In the genomic region with DNA sequence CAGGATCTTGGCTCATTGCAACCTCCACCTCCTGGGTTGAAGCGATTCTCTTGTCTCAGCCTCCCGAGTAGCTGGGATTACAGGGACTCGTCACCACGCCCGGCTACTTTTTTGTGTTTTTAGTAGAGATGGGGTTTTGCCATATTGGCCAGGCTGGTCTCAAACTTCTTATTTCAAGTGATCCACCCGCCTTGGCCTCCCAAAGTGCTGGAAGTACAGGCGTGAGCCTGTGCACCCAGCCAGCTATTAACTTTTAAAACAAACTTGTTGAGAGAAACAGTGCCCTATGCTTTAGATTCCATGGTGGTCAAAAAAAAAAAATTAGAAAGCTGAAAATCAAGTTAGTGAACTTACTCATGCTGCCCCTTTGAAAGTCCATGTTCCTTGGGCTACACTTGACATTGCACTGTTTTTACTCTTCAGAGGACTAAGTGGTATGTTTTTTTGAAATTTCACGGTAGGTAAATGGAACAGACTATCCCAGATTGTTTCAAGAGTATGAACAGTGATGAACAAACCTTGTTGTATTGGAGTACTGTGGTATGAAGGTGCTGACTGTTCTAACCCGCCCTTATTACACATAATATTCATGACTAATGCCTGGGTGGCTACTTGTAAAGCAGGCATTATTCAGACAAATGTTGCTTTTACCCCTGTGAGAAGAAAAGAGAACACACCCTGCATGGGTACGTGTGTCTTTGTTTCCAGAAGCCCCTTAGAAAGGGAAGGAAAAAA, we compare ENCODE assay signal across 13 cellular contexts.
A peak's percentile ranks its signal among the peaks of the same experiment; 100 is the strongest.
DNase-seq lines count a peak whose midpoint lies in the region; ATAC-seq and TF ChIP-seq lines count a peak whose summit lies in the region.
"Had no signal": no experiment of that assay in that cellular context is flagged by ENCODE, and none has a peak within 500 bp of the region (broad histone marks: within the 10 kb centered on the region; RNA-seq: fewer than 3 reads in every experiment).

No MANE protein-coding gene starts in this region.

- no peak overlapping the region for H3K27ac ChIP-seq in fibroblast of lung (ENCODE audit: insufficient read depth, low read length)
- H3K27ac ChIP-seq: KMS-11 had no signal

- H3K27ac Mint-ChIP-seq in Caco-2 (ENCODE audit: unreplicated experiment) (peak overlapping the region; percentile 81), progenitor cell of endocrine pancreas (peak overlapping the region; percentile 17)
- H3K27ac Mint-ChIP-seq in activated CD4-positive, alpha-beta T cell treated with anti-CD3 and anti-CD28 coated beads, Interleukin-2, amount 10 ng/mL, durations not matched to agents 24 days and 14 days = no peak overlapping the region
- no peak overlapping the region for H3K27ac Mint-ChIP-seq in activated T-helper 1 cell treated with anti-CD3 and anti-CD28 coated beads, Interleukin-12 subunit alpha, Interleukin-12 subunit beta, Interleukin-2, Interleukin-4 antibody, amounts not matched to agents 30 ng/mL and 10 ng/mL and 1 ng/mL, durations not matched to agents 14 hours and 24 hours and 36 hours

- no peaks in the 10 kb centered on the region for H3K9me3 ChIP-seq in Caco-2
- H3K9me3 ChIP-seq in fibroblast of lung (ENCODE audit: control insufficient read depth, insufficient read depth, low read depth, low read length) = no peaks in the 10 kb centered on the region

- H3K36me3 ChIP-seq in Caco-2 (ENCODE audit: control insufficient read depth, insufficient read depth, low read length) (no peaks in the 10 kb centered on the region), fibroblast of lung (ENCODE audit: control insufficient read depth, insufficient read depth, low read length) (no peaks in the 10 kb centered on the region)

- H3K36me3 Mint-ChIP-seq in Caco-2 (ENCODE audit: insufficient read depth, unreplicated experiment) = peaks cover 12% of the 10 kb centered on the region
- peaks cover 7% of the 10 kb centered on the region for H3K36me3 Mint-ChIP-seq in progenitor cell of endocrine pancreas (ENCODE audit: insufficient read depth)
- H3K36me3 Mint-ChIP-seq in activated CD4-positive, alpha-beta T cell treated with anti-CD3 and anti-CD28 coated beads, Interleukin-2, amount 10 ng/mL, durations not matched to agents 24 days and 14 days (ENCODE audit: low read depth) = peaks cover 34% of the 10 kb centered on the region
- H3K36me3 Mint-ChIP-seq in activated T-helper 1 cell treated with anti-CD3 and anti-CD28 coated beads, Interleukin-12 subunit alpha, Interleukin-12 subunit beta, Interleukin-2, Interleukin-4 antibody, amounts not matched to agents 30 ng/mL and 10 ng/mL and 1 ng/mL, durations not matched to agents 14 hours and 24 hours and 36 hours (ENCODE audit: low read depth) = peaks cover 32% of the 10 kb centered on the region

- H3K4me3 Mint-ChIP-seq in Caco-2 (ENCODE audit: unreplicated experiment) (peak overlapping the region; percentile 43), progenitor cell of endocrine pancreas (ENCODE audit: low read depth) (no peak overlapping the region)
- H3K4me3 Mint-ChIP-seq in activated CD4-positive, alpha-beta T cell treated with anti-CD3 and anti-CD28 coated beads, Interleukin-2, amount 10 ng/mL, durations not matched to agents 24 days and 14 days = no peak overlapping the region
- H3K4me3 Mint-ChIP-seq in activated T-helper 1 cell treated with anti-CD3 and anti-CD28 coated beads, Interleukin-12 subunit alpha, Interleukin-12 subunit beta, Interleukin-2, Interleukin-4 antibody, amounts not matched to agents 30 ng/mL and 10 ng/mL and 1 ng/mL, durations not matched to agents 14 hours and 24 hours and 36 hours = no peak overlapping the region

- no peak for ATAC-seq in HG03457 (IDR thresholded peaks at IDR 0.05; ENCODE audit: unreplicated experiment)

- CTCF ChIA-PET in Caco-2 (lab: Charles Lee) = no interaction called here

- H3K4me1 Mint-ChIP-seq in Caco-2 (ENCODE audit: low read depth, unreplicated experiment) (peaks cover 21% of the 10 kb centered on the region), progenitor cell of endocrine pancreas (ENCODE audit: low read depth) (peaks cover 18% of the 10 kb centered on the region)
- H3K4me1 Mint-ChIP-seq in activated CD4-positive, alpha-beta T cell treated with anti-CD3 and anti-CD28 coated beads, Interleukin-2, amount 10 ng/mL, durations not matched to agents 24 days and 14 days = peaks cover 38% of the 10 kb centered on the region
- peaks cover 41% of the 10 kb centered on the region for H3K4me1 Mint-ChIP-seq in activated T-helper 1 cell treated with anti-CD3 and anti-CD28 coated beads, Interleukin-12 subunit alpha, Interleukin-12 subunit beta, Interleukin-2, Interleukin-4 antibody, amounts not matched to agents 30 ng/mL and 10 ng/mL and 1 ng/mL, durations not matched to agents 14 hours and 24 hours and 36 hours (ENCODE audit: low read depth)

- H3K27me3 Mint-ChIP-seq in Caco-2 (ENCODE audit: insufficient read depth, unreplicated experiment) (no peaks in the 10 kb centered on the region), progenitor cell of endocrine pancreas (no peaks in the 10 kb centered on the region)
- no peaks in the 10 kb centered on the region for H3K27me3 Mint-ChIP-seq in activated CD4-positive, alpha-beta T cell treated with anti-CD3 and anti-CD28 coated beads, Interleukin-2, amount 10 ng/mL, durations not matched to agents 24 days and 14 days
- no peaks in the 10 kb centered on the region for H3K27me3 Mint-ChIP-seq in activated T-helper 1 cell treated with anti-CD3 and anti-CD28 coated beads, Interleukin-12 subunit alpha, Interleukin-12 subunit beta, Interleukin-2, Interleukin-4 antibody, amounts not matched to agents 30 ng/mL and 10 ng/mL and 1 ng/mL, durations not matched to agents 14 hours and 24 hours and 36 hours (ENCODE audit: insufficient read depth)

- peaks cover 47% of the 10 kb centered on the region for H3K4me1 ChIP-seq in Caco-2
- H3K4me1 ChIP-seq in fibroblast of lung (ENCODE audit: control insufficient read depth, extremely low read depth, insufficient read depth, low read length) = peaks cover 4% of the 10 kb centered on the region

- no TSS peak for BruUV-seq in Caco-2 (replicated peaks; lab: Mats Ljungman, UMichigan)

- intact Hi-C loops in Caco-2 (cut with micrococcal nuclease; ENCODE audit: unreplicated experiment) = no loop called here
- intact Hi-C loops in activated CD4-positive, alpha-beta T cell treated with anti-CD3 and anti-CD28 coated beads, Interleukin-2, amount 10 ng/mL, durations not matched to agents 24 days and 14 days (cut with micrococcal nuclease) = loop anchor here (10.0 kb wide), 1 partner anchor 273 kb away; no protein-coding TSS in a partner anchor
- intact Hi-C loops in activated T-helper 1 cell treated with anti-CD3 and anti-CD28 coated beads, Interleukin-12 subunit alpha, Interleukin-12 subunit beta, Interleukin-2, Interleukin-4 antibody, amounts not matched to agents 30 ng/mL and 10 ng/mL and 1 ng/mL, durations not matched to agents 14 hours and 24 hours and 36 hours (cut with micrococcal nuclease) = loop anchor here (10.0 kb wide), 1 partner anchor 293 kb away; no protein-coding TSS in a partner anchor

- H3K27me3 ChIP-seq in Caco-2 (replicated peaks; ENCODE audit: control insufficient read depth, insufficient read depth, low read length) (no peaks in the 10 kb centered on the region), fibroblast of lung (ENCODE audit: control insufficient read depth, insufficient read depth, low read length) (no peaks in the 10 kb centered on the region)

- POLR2A ChIA-PET in Caco-2 (lab: Charles Lee) = no interaction called here

- no peak overlapping the region for H3K4me2 ChIP-seq in fibroblast of lung (ENCODE audit: extremely low read depth, insufficient read depth, low read length)
- H3K4me2 ChIP-seq: KMS-11 had no signal

- TF ChIP-seq CTCF in Caco-2 (IDR thresholded peaks at IDR 0.05; ENCODE audit: insufficient read depth in 1 of 2, low read depth in 1 of 2, low read length in 1 of 2, severe bottlenecking in 1 of 2, unreplicated experiment in 1 of 2) = no peak
- no peak for TF ChIP-seq CTCF in fibroblast of lung (conservative IDR thresholded peaks at IDR 0.05 in 1 of 2, IDR thresholded peaks at IDR 0.05 in 1 of 2; ENCODE audit: low read depth in 1 of 2, low read length in 2 of 2)
- TF ChIP-seq CTCF in progenitor cell of endocrine pancreas (IDR thresholded peaks at IDR 0.05; ENCODE audit: unreplicated experiment) = no peak

- H2AFZ ChIP-seq in fibroblast of lung (ENCODE audit: low read length) = no peak overlapping the region

- no peaks in the 10 kb centered on the region for H4K20me1 ChIP-seq in fibroblast of lung (ENCODE audit: control insufficient read depth, extremely low read depth, insufficient read depth, low read length)

- peaks cover 12% of the 10 kb centered on the region for H3K79me2 ChIP-seq in fibroblast of lung (ENCODE audit: control insufficient read depth, insufficient read depth, low read length)

- DNase-seq in Caco-2 (no peak), RKO (ENCODE audit: low spot score) (peak; percentile 55), fibroblast of lung (ENCODE audit: low read depth in 2 of 2) (peak; percentile 59 to 89), progenitor cell of endocrine pancreas (ENCODE audit: low spot score, unreplicated experiment) (no peak), cerebellar cortex (ENCODE audit: low spot score) (no peak)
- no peak for DNase-seq in activated CD4-positive, alpha-beta T cell treated with anti-CD3 and anti-CD28 coated beads, Interleukin-2, amount 10 ng/mL, durations not matched to agents 24 days and 14 days
- no peak for DNase-seq in activated T-helper 1 cell treated with anti-CD3 and anti-CD28 coated beads, Interleukin-12 subunit alpha, Interleukin-12 subunit beta, Interleukin-2, Interleukin-4 antibody, amounts not matched to agents 30 ng/mL and 10 ng/mL and 1 ng/mL, durations not matched to agents 14 hours and 24 hours and 36 hours (ENCODE audit: low spot score)
- DNase-seq: activated CD4-positive, alpha-beta T cell treated with anti-CD3 and anti-CD28 coated beads for 1 hour; anterior cingulate cortex; DMS153; stimulated activated naive CD4-positive, alpha-beta T cell had no signal

- H3K9me3 Mint-ChIP-seq in Caco-2 (ENCODE audit: unreplicated experiment) (no peaks in the 10 kb centered on the region), progenitor cell of endocrine pancreas (ENCODE audit: low read depth) (no peaks in the 10 kb centered on the region)
- no peaks in the 10 kb centered on the region for H3K9me3 Mint-ChIP-seq in activated CD4-positive, alpha-beta T cell treated with anti-CD3 and anti-CD28 coated beads, Interleukin-2, amount 10 ng/mL, durations not matched to agents 24 days and 14 days
- no peaks in the 10 kb centered on the region for H3K9me3 Mint-ChIP-seq in activated T-helper 1 cell treated with anti-CD3 and anti-CD28 coated beads, Interleukin-12 subunit alpha, Interleukin-12 subunit beta, Interleukin-2, Interleukin-4 antibody, amounts not matched to agents 30 ng/mL and 10 ng/mL and 1 ng/mL, durations not matched to agents 14 hours and 24 hours and 36 hours

- H3K9ac ChIP-seq in fibroblast of lung (ENCODE audit: insufficient read depth, low read length) = no peak overlapping the region
- H3K9ac ChIP-seq: KMS-11 had no signal

- H3K4me3 ChIP-seq in Caco-2 (ENCODE audit: low read depth, low read length) (no peak overlapping the region), fibroblast of lung (replicated peaks in 1 of 4; ENCODE audit: control extremely low read depth in 1 of 4, insufficient read depth in 1 of 4, low read depth in 3 of 4, low read length in 4 of 4) (no peak overlapping the region)

Comparison
In these comparisons a context has a peak if more than half of its experiments do, and no peak if none do; other contexts are left out.
1. DNase-seq: peak in RKO (single experiment) and fibroblast of lung (2 of 2); none in Caco-2 (0 of 2), progenitor cell of endocrine pancreas (single experiment), activated CD4-positive, alpha-beta T cell treated with anti-CD3 and anti-CD28 coated beads, Interleukin-2, amount 10 ng/mL, durations not matched to agents 24 days and 14 days (single experiment), activated T-helper 1 cell treated with anti-CD3 and anti-CD28 coated beads, Interleukin-12 subunit alpha, Interleukin-12 subunit beta, Interleukin-2, Interleukin-4 antibody, amounts not matched to agents 30 ng/mL and 10 ng/mL and 1 ng/mL, durations not matched to agents 14 hours and 24 hours and 36 hours (single experiment) and cerebellar cortex (single experiment).
2. H3K27ac Mint-ChIP-seq: peak in Caco-2 (single experiment) and progenitor cell of endocrine pancreas (single experiment); none in activated CD4-positive, alpha-beta T cell treated with anti-CD3 and anti-CD28 coated beads, Interleukin-2, amount 10 ng/mL, durations not matched to agents 24 days and 14 days (single experiment) and activated T-helper 1 cell treated with anti-CD3 and anti-CD28 coated beads, Interleukin-12 subunit alpha, Interleukin-12 subunit beta, Interleukin-2, Interleukin-4 antibody, amounts not matched to agents 30 ng/mL and 10 ng/mL and 1 ng/mL, durations not matched to agents 14 hours and 24 hours and 36 hours (single experiment).